In the genomic region with DNA sequence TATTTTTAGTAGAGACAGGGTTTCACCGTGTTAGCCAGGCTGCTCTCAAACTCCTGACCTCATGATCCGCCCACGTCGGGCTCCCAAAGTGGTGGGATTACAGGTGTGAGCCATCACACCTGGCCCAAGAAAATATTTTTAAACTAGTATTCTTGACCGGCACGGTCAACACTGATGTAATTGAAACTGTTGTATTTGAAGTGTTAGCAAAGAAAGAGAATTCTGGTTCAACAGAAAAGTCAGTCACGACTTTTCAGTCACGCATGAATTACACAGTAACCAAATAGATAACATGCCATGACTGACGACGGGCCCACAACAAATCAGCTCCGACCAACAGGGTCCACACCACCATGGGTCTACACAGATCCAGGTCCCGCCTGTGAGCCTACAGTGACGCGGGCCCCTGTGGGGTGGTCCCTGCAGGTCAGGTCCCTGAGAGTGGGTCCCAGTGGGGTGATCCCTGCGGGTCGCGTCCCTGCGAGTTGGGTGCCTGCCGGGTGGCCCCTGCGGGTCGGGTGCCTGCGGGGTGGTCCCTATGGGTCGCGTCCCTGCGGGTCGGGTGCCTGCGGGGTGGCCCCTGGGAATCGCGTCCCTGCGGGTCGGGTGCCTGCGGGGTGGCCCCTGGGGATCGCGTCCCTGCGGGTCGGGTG, we compare ENCODE assay signal across 8 cellular contexts.
DNase-seq lines count a peak whose midpoint lies in the region; ATAC-seq lines count a peak whose summit lies in the region.

No MANE protein-coding gene starts in this region.

- H3K27me3 ChIP-seq in mucosa of rectum (ENCODE audit: control insufficient read depth in 2 of 2, insufficient read depth in 2 of 2, low read length in 2 of 2) = no peaks in the 10 kb centered on the region

- H3K9me3 ChIP-seq in mucosa of rectum (ENCODE audit: control insufficient read depth in 2 of 2, low read length in 2 of 2) = no peaks in the 10 kb centered on the region

- peak; percentile 22 for DNase-seq in activated gamma-delta T cell treated with Interleukin-2 at 50 U/mL for 16 hours
- no peak for DNase-seq in activated gamma-delta T cell (lab: John Stamatoyannopoulos, UW)
- peak; percentile 39 for DNase-seq in SW480 (ENCODE audit: low spot score)
- DNase-seq in ecto neural progenitor cell (ENCODE audit: low spot score) = peak; percentile 63
- DNase-seq in SKM-1 treated with dmso at 0.1 percent for 144 hours (lab: John Stamatoyannopoulos, UW; ENCODE audit: unreplicated experiment) = no peak
- no peak for DNase-seq in NCI-H2081 (lab: John Stamatoyannopoulos, UW)

- H3K4me3 ChIP-seq in mucosa of rectum (ENCODE audit: low read length in 2 of 2) = peak overlapping the region; percentile 71 to 90

- H3K36me3 ChIP-seq in mucosa of rectum (ENCODE audit: control insufficient read depth in 2 of 2, insufficient read depth in 2 of 2, low read length in 2 of 2) = no peaks in the 10 kb centered on the region

- H3K4me1 ChIP-seq in mucosa of rectum (ENCODE audit: control insufficient read depth in 2 of 2, insufficient read depth in 2 of 2, low read length in 2 of 2) = peaks cover 8 to 12% of the 10 kb centered on the region in 2 donors

- H3K9ac ChIP-seq in mucosa of rectum (ENCODE audit: low read depth in 1 of 2, low read length in 2 of 2) = peak overlapping the region; percentile 81 to 96

- peak overlapping the region; percentile 97 for H3K27ac ChIP-seq in mucosa of rectum (ENCODE audit: low read depth in 2 of 2, low read length in 2 of 2)

- no peak for ATAC-seq in GM18870 (IDR thresholded peaks at IDR 0.05; ENCODE audit: unreplicated experiment)

Comparison
In these comparisons a context has a peak if more than half of its experiments do, and no peak if none do; other contexts are left out.
1. DNase-seq: peak in activated gamma-delta T cell treated with Interleukin-2 at 50 U/mL for 16 hours (single experiment), SW480 (single experiment) and ecto neural progenitor cell (single experiment); none in activated gamma-delta T cell (single experiment), SKM-1 treated with dmso at 0.1 percent for 144 hours (single experiment) and NCI-H2081 (0 of 2).